In genomic region chr11:83195176-83195531, GRCh38 we compare ENCODE assay signal across 8 cellular contexts. TPM values are rescaled to one million over a fixed set of nuclear protein-coding genes. Genes with fewer than 3 reads are reported as not detected.
A peak's percentile ranks its signal among the peaks of the same experiment; 100 is the strongest.
DNase-seq lines count a peak whose midpoint lies in the region; ATAC-seq and TF ChIP-seq lines count a peak whose summit lies in the region.

No MANE protein-coding gene starts in this region.

- H3K27me3 ChIP-seq in DOHH2 (ENCODE audit: control insufficient read depth, low read length) = no peaks in the 10 kb centered on the region
- peaks cover 16% of the 10 kb centered on the region for H3K27me3 ChIP-seq in ectodermal cell (ENCODE audit: control insufficient read depth, insufficient read depth, low read length, poor library complexity, severe bottlenecking)
- H3K27me3 ChIP-seq in osteoblast (ENCODE audit: insufficient read depth, low read length) = no peaks in the 10 kb centered on the region

- H3K4me3 ChIP-seq in DOHH2 (ENCODE audit: low read length) (peak overlapping the region; percentile 100), ectodermal cell (ENCODE audit: insufficient read depth, low read depth, low read length) (peak overlapping the region; percentile 73), osteoblast (ENCODE audit: insufficient read depth, low read length) (peak overlapping the region; percentile 84)

- ATAC-seq in HG03520 (IDR thresholded peaks at IDR 0.05; ENCODE audit: unreplicated experiment) = no peak
- no peak for ATAC-seq in GM21528 (IDR thresholded peaks at IDR 0.05; ENCODE audit: low FRiP score, unreplicated experiment)

- peaks cover 22% of the 10 kb centered on the region for H3K4me1 ChIP-seq in DOHH2 (ENCODE audit: control insufficient read depth, low read length)
- H3K4me1 ChIP-seq in ectodermal cell (ENCODE audit: control insufficient read depth, insufficient read depth, low read length) = peaks cover 6% of the 10 kb centered on the region
- peaks cover 33% of the 10 kb centered on the region for H3K4me1 ChIP-seq in osteoblast (ENCODE audit: insufficient read depth, low read length)

- H3K4me2 ChIP-seq in DOHH2 (ENCODE audit: low read length) (peak overlapping the region; percentile 96), osteoblast (ENCODE audit: insufficient read depth, low read length) (peak overlapping the region; percentile 98)

- H2AFZ ChIP-seq in osteoblast (ENCODE audit: low read length) = peak overlapping the region; percentile 92

- H3K36me3 ChIP-seq in DOHH2 (ENCODE audit: control insufficient read depth, low read length) = peaks cover 32% of the 10 kb centered on the region
- H3K36me3 ChIP-seq in ectodermal cell (ENCODE audit: control insufficient read depth, insufficient read depth, low read length) = peaks cover 5% of the 10 kb centered on the region
- peaks cover 30% of the 10 kb centered on the region for H3K36me3 ChIP-seq in osteoblast (ENCODE audit: insufficient read depth, low read length)

- H3K79me2 ChIP-seq in DOHH2 (ENCODE audit: control insufficient read depth, low read length) = peaks cover 25% of the 10 kb centered on the region
- H3K79me2 ChIP-seq in osteoblast (ENCODE audit: insufficient read depth, low read length) = peaks cover 54% of the 10 kb centered on the region

- H3K27ac ChIP-seq in DOHH2 (ENCODE audit: low read depth, low read length) (no peak overlapping the region), ectodermal cell (ENCODE audit: insufficient read depth, low read depth, low read length, poor library complexity, severe bottlenecking) (no peak overlapping the region), osteoblast (ENCODE audit: low read depth, low read length) (peak overlapping the region; percentile 96)

- H3F3A ChIP-seq in DOHH2 (ENCODE audit: control insufficient read depth, insufficient read depth) = peaks cover 3% of the 10 kb centered on the region; the same call in 1 of the 2 replicates

- H4K20me1 ChIP-seq in DOHH2 (ENCODE audit: control insufficient read depth, insufficient read depth, low read depth, low read length) (no peaks in the 10 kb centered on the region), osteoblast (ENCODE audit: insufficient read depth, low read length) (no peaks in the 10 kb centered on the region)

- WGBS in ectodermal cell, 2 experiments = 82 to 85% methylated on average over 6 of the region's 6 CpGs

- peak; percentile 38 for DNase-seq in MV-4-11 (lab: John Stamatoyannopoulos, UW)
- DNase-seq in osteoblast (ENCODE audit: insufficient read length, low spot score, missing footprints) = no peak
- DNase-seq in NCI-H446 (lab: John Stamatoyannopoulos, UW) = no peak
- DNase-seq in HK-2 (ENCODE audit: unreplicated experiment) = no peak

- no peaks in the 10 kb centered on the region for H3K9me3 ChIP-seq in DOHH2 (ENCODE audit: control insufficient read depth, insufficient read depth, low read length)
- no peaks in the 10 kb centered on the region for H3K9me3 ChIP-seq in ectodermal cell (ENCODE audit: control insufficient read depth, low read length)
- H3K9me3 ChIP-seq in osteoblast (ENCODE audit: low read depth, low read length) = no peaks in the 10 kb centered on the region

- TF ChIP-seq CTCF in DOHH2 (IDR thresholded peaks at IDR 0.05; ENCODE audit: low read depth, low read length, poor library complexity, severe bottlenecking) (no peak), osteoblast (IDR thresholded peaks at IDR 0.05; ENCODE audit: extremely low read depth, low read depth, low read length) (no peak)

- H3K9me2 ChIP-seq in DOHH2 (replicated peaks; ENCODE audit: control insufficient read depth, low read length) = no peaks in the 10 kb centered on the region

RNA-seq across cellular contexts. Expression of gene ANKRD42, which starts 1.6 kb away (rescaled TPM):
- 6.1 TPM for polyA plus RNA-seq in ectodermal cell (2013, experiment 1 of 4)
- 6.5 TPM for polyA plus RNA-seq in ectodermal cell (2013, experiment 2 of 4)
- 4.1 TPM for polyA plus RNA-seq in ectodermal cell (2013, experiment 3 of 4)
- 5.5 TPM for polyA plus RNA-seq in ectodermal cell (2013, experiment 4 of 4)
- 10.3 and 10.5 TPM in 2 replicates for total RNA-seq in osteoblast

RNA-seq across cellular contexts. Expression of gene PCF11, which starts 38.2 kb away (rescaled TPM):
- polyA plus RNA-seq in ectodermal cell (2013, experiment 1 of 4) = 70.8 TPM
- 64.8 TPM for polyA plus RNA-seq in ectodermal cell (2013, experiment 2 of 4)
- 50.8 TPM for polyA plus RNA-seq in ectodermal cell (2013, experiment 3 of 4)
- polyA plus RNA-seq in ectodermal cell (2013, experiment 4 of 4) = 57.3 TPM
- total RNA-seq in osteoblast = 38.4 and 43.0 TPM in 2 replicates
